Comparison of ENCODE assay signal across 43 cellular contexts in genomic region chr6:49955847-49956246, GRCh38. TPM values are rescaled to one million over a fixed set of nuclear protein-coding genes. Genes with fewer than 3 reads are reported as not detected.
"Had no signal": no experiment of that assay in that cellular context is flagged by ENCODE, and none has a peak within 500 bp of the region (broad histone marks: within the 10 kb centered on the region; RNA-seq: fewer than 3 reads in every experiment).

No MANE protein-coding gene starts in this region.

- H3K36me3 ChIP-seq: adrenal gland, ascending aorta, brain microvascular endothelial cell, breast epithelium, cardiac muscle cell had no signal

- H3K4me1 Mint-ChIP-seq: activated naive CD4-positive, alpha-beta T cell treated with anti-CD3 and anti-CD28 coated beads, Interleukin-2, amount 10 ng/mL, durations not matched to agents 7 days and 5 days; activated naive CD4-positive, alpha-beta T cell treated with anti-CD3 and anti-CD28 coated beads, Interleukin-2, amount 50 U/mL, for 24 hours; activated naive CD8-positive, alpha-beta T cell treated with anti-CD3 and anti-CD28 coated beads for 36 hours; activated naive CD8-positive, alpha-beta T cell treated with anti-CD3 and anti-CD28 coated beads, Interleukin-2, amount 10 ng/mL, durations not matched to agents 7 days and 5 days; activated naive CD8-positive, alpha-beta T cell treated with anti-CD3 and anti-CD28 coated beads, Interleukin-2, amount 50 U/mL, for 24 hours; activated T-helper 17 cell treated with anti-CD3 and anti-CD28 coated beads, Interleukin-2, amount 50 U/mL, for 72 hours; brain; central memory CD8-positive, alpha-beta T cell had no signal

- H3K27ac Mint-ChIP-seq: activated naive CD4-positive, alpha-beta T cell treated with anti-CD3 and anti-CD28 coated beads for 36 hours; activated naive CD4-positive, alpha-beta T cell treated with anti-CD3 and anti-CD28 coated beads, Interleukin-2, amount 10 ng/mL, durations not matched to agents 7 days and 5 days; activated naive CD4-positive, alpha-beta T cell treated with anti-CD3 and anti-CD28 coated beads, Interleukin-2, amount 50 U/mL, for 24 hours; activated naive CD4-positive, alpha-beta T cell treated with anti-CD3 and anti-CD28 coated beads, Interleukin-2, amount 50 U/mL, for 72 hours; activated naive CD8-positive, alpha-beta T cell; activated naive CD8-positive, alpha-beta T cell treated with anti-CD3 and anti-CD28 coated beads for 36 hours; activated naive CD8-positive, alpha-beta T cell treated with anti-CD3 and anti-CD28 coated beads, Interleukin-2, amount 10 ng/mL, durations not matched to agents 7 days and 5 days; activated naive CD8-positive, alpha-beta T cell treated with anti-CD3 and anti-CD28 coated beads, Interleukin-2, amount 50 U/mL, for 24 hours; activated T-cell treated with anti-CD3 and anti-CD28 coated beads, Interleukin-2, amount 50 U/mL, for 24 hours; activated T-cell treated with anti-CD3 and anti-CD28 coated beads, Interleukin-2, amount 50 U/mL, for 72 hours; activated T-helper 17 cell treated with anti-CD3 and anti-CD28 coated beads, Interleukin-2, amount 50 U/mL, for 72 hours; activated T-helper 2 cell treated with anti-CD3 and anti-CD28 coated beads, Interferon-gamma antibody, Interleukin-2, Interleukin-4, amounts not matched to agents 10 μg/mL and 5 μg/mL and 100 μg/mL, durations not matched to agents 14 hours and 24 hours and 36 hours; brain had no signal

- H3K4me3 Mint-ChIP-seq: activated naive CD4-positive, alpha-beta T cell treated with anti-CD3 and anti-CD28 coated beads for 36 hours; activated naive CD4-positive, alpha-beta T cell treated with anti-CD3 and anti-CD28 coated beads, Interleukin-2, amount 10 ng/mL, durations not matched to agents 7 days and 5 days; activated naive CD4-positive, alpha-beta T cell treated with anti-CD3 and anti-CD28 coated beads, Interleukin-2, amount 50 U/mL, for 24 hours; activated naive CD8-positive, alpha-beta T cell; activated naive CD8-positive, alpha-beta T cell treated with anti-CD3 and anti-CD28 coated beads for 36 hours; activated naive CD8-positive, alpha-beta T cell treated with anti-CD3 and anti-CD28 coated beads, Interleukin-2, amount 10 ng/mL, durations not matched to agents 7 days and 5 days; activated naive CD8-positive, alpha-beta T cell treated with anti-CD3 and anti-CD28 coated beads, Interleukin-2, amount 50 U/mL, for 24 hours; activated T-cell treated with anti-CD3 and anti-CD28 coated beads, Interleukin-2, amount 50 U/mL, for 24 hours; activated T-cell treated with anti-CD3 and anti-CD28 coated beads, Interleukin-2, amount 50 U/mL, for 4 hours; activated T-cell treated with anti-CD3 and anti-CD28 coated beads, Interleukin-2, amount 50 U/mL, for 72 hours; activated T-helper 17 cell treated with anti-CD3 and anti-CD28 coated beads, Interleukin-2, amount 50 U/mL, for 72 hours; brain; central memory CD8-positive, alpha-beta T cell had no signal

- H3K27me3 Mint-ChIP-seq: activated naive CD4-positive, alpha-beta T cell treated with anti-CD3 and anti-CD28 coated beads, Interleukin-2, amount 10 ng/mL, durations not matched to agents 7 days and 5 days; activated naive CD4-positive, alpha-beta T cell treated with anti-CD3 and anti-CD28 coated beads, Interleukin-2, amount 50 U/mL, for 24 hours; activated naive CD8-positive, alpha-beta T cell; activated naive CD8-positive, alpha-beta T cell treated with anti-CD3 and anti-CD28 coated beads for 36 hours; activated naive CD8-positive, alpha-beta T cell treated with anti-CD3 and anti-CD28 coated beads, Interleukin-2, amount 10 ng/mL, durations not matched to agents 7 days and 5 days; activated naive CD8-positive, alpha-beta T cell treated with anti-CD3 and anti-CD28 coated beads, Interleukin-2, amount 50 U/mL, for 24 hours; activated T-cell treated with anti-CD3 and anti-CD28 coated beads, Interleukin-2, amount 50 U/mL, for 24 hours; activated T-helper 17 cell treated with anti-CD3 and anti-CD28 coated beads, Interleukin-2, amount 50 U/mL, for 72 hours; central memory CD8-positive, alpha-beta T cell had no signal

- H3K4me1 ChIP-seq: adrenal gland, ascending aorta, body of pancreas, breast epithelium had no signal

- ATAC-seq: activated naive CD4-positive, alpha-beta T cell treated with anti-CD3 and anti-CD28 coated beads, Interleukin-2, amount 50 U/mL, for 72 hours; activated naive CD8-positive, alpha-beta T cell treated with anti-CD3 and anti-CD28 coated beads, Interleukin-2, amount 50 U/mL, for 24 hours; activated T-cell treated with anti-CD3 and anti-CD28 coated beads, Interleukin-2, amount 50 U/mL, for 4 hours; activated T-cell treated with anti-CD3 and anti-CD28 coated beads, Interleukin-2, amount 50 U/mL, for 72 hours; activated T-helper 17 cell treated with anti-CD3 and anti-CD28 coated beads, Interleukin-2, amount 50 U/mL, for 72 hours; body of pancreas had no signal

- DNase-seq: activated effector memory CD4-positive, alpha-beta T cell treated with anti-CD3 and anti-CD28 coated beads, Interleukin-2, amount 50 U/mL, for 16 hours; activated effector memory CD4-positive, alpha-beta T cell treated with Interleukin-2 at 50 U/mL for 16 hours; activated gamma-delta T cell; activated gamma-delta T cell treated with Interleukin-2 at 50 U/mL for 16 hours; activated naive CD4-positive, alpha-beta T cell; activated naive CD4-positive, alpha-beta T cell treated with anti-CD3 and anti-CD28 coated beads for 36 hours; activated naive CD4-positive, alpha-beta T cell treated with anti-CD3 and anti-CD28 coated beads, Interleukin-2, amount 10 ng/mL, durations not matched to agents 7 days and 5 days; activated naive CD4-positive, alpha-beta T cell treated with anti-CD3 and anti-CD28 coated beads, Interleukin-2, amount 50 U/mL, for 16 hours; activated naive CD4-positive, alpha-beta T cell treated with Interleukin-2 at 50 U/mL for 16 hours; activated naive CD8-positive, alpha-beta T cell treated with anti-CD3 and anti-CD28 coated beads for 36 hours; activated naive CD8-positive, alpha-beta T cell treated with anti-CD3 and anti-CD28 coated beads, Interleukin-2, amount 10 ng/mL, durations not matched to agents 7 days and 5 days; activated naive CD8-positive, alpha-beta T cell treated with anti-CD3 and anti-CD28 coated beads, Interleukin-2, amount 50 U/mL, for 24 hours; activated T-cell treated with anti-CD3 and anti-CD28 coated beads, Interleukin-2, amount 50 U/mL, for 1 hour; activated T-cell treated with anti-CD3 and anti-CD28 coated beads, Interleukin-2, amount 50 U/mL, for 24 hours; activated T-cell treated with anti-CD3 and anti-CD28 coated beads, Interleukin-2, amount 50 U/mL, for 4 hours; activated T-cell treated with anti-CD3 and anti-CD28 coated beads, Interleukin-2, amount 50 U/mL, for 48 hours; activated T-cell treated with anti-CD3 and anti-CD28 coated beads, Interleukin-2, amount 50 U/mL, for 72 hours; adrenal gland; amniotic stem cell; amygdala; anterior cingulate cortex; aorta; body of pancreas; brain microvascular endothelial cell; caudate nucleus; central memory CD4-positive, alpha-beta T cell; cerebellar nuclear complex had no signal

- H3K9me3 ChIP-seq: adrenal gland, ascending aorta, body of pancreas, breast epithelium had no signal

- H3K4me3 ChIP-seq: adrenal gland, ascending aorta, body of pancreas, breast epithelium, cardiac muscle cell had no signal

- H3K36me3 Mint-ChIP-seq: activated naive CD4-positive, alpha-beta T cell treated with anti-CD3 and anti-CD28 coated beads, Interleukin-2, amount 10 ng/mL, durations not matched to agents 7 days and 5 days; activated naive CD4-positive, alpha-beta T cell treated with anti-CD3 and anti-CD28 coated beads, Interleukin-2, amount 50 U/mL, for 24 hours; activated naive CD4-positive, alpha-beta T cell treated with anti-CD3 and anti-CD28 coated beads, Interleukin-2, amount 50 U/mL, for 72 hours; activated naive CD8-positive, alpha-beta T cell; activated naive CD8-positive, alpha-beta T cell treated with anti-CD3 and anti-CD28 coated beads for 36 hours; activated naive CD8-positive, alpha-beta T cell treated with anti-CD3 and anti-CD28 coated beads, Interleukin-2, amount 10 ng/mL, durations not matched to agents 7 days and 5 days; brain had no signal

- H3K9me3 Mint-ChIP-seq: activated naive CD4-positive, alpha-beta T cell treated with anti-CD3 and anti-CD28 coated beads, Interleukin-2, amount 10 ng/mL, durations not matched to agents 7 days and 5 days; activated naive CD8-positive, alpha-beta T cell treated with anti-CD3 and anti-CD28 coated beads, Interleukin-2, amount 10 ng/mL, durations not matched to agents 7 days and 5 days; activated naive CD8-positive, alpha-beta T cell treated with anti-CD3 and anti-CD28 coated beads, Interleukin-2, amount 50 U/mL, for 24 hours; activated T-helper 2 cell treated with anti-CD3 and anti-CD28 coated beads, Interferon-gamma antibody, Interleukin-2, Interleukin-4, amounts not matched to agents 10 μg/mL and 5 μg/mL and 100 μg/mL, durations not matched to agents 14 hours and 24 hours and 36 hours; brain had no signal

- FAIRE-seq: astrocyte, bronchial epithelial cell had no signal

- H3K27me3 ChIP-seq: adrenal gland, ascending aorta, body of pancreas, brain microvascular endothelial cell, breast epithelium, cardiac muscle cell had no signal

- H3K27ac ChIP-seq: adrenal gland, ascending aorta, body of pancreas, brain microvascular endothelial cell, breast epithelium, cardiac muscle cell had no signal

RNA-seq across cellular contexts. Expression of gene DEFB114, which starts 8.1 kb away (rescaled TPM):
- total RNA-seq: activated naive CD4-positive, alpha-beta T cell treated with anti-CD3 and anti-CD28 coated beads for 36 hours; activated naive CD4-positive, alpha-beta T cell treated with anti-CD3 and anti-CD28 coated beads, Interleukin-2, amount 50 U/mL, for 72 hours; activated naive CD8-positive, alpha-beta T cell treated with anti-CD3 and anti-CD28 coated beads for 36 hours; activated naive CD8-positive, alpha-beta T cell treated with anti-CD3 and anti-CD28 coated beads, Interleukin-2, amount 10 ng/mL, durations not matched to agents 7 days and 5 days; activated T-cell treated with anti-CD3 and anti-CD28 coated beads, Interleukin-2, amount 50 U/mL, for 4 hours; activated T-cell treated with anti-CD3 and anti-CD28 coated beads, Interleukin-2, amount 50 U/mL, for 72 hours; activated T-helper 17 cell treated with anti-CD3 and anti-CD28 coated beads, Interleukin-2, amount 50 U/mL, for 72 hours; activated T-helper 2 cell treated with anti-CD3 and anti-CD28 coated beads, Interferon-gamma antibody, Interleukin-2, Interleukin-4, amounts not matched to agents 10 μg/mL and 5 μg/mL and 100 μg/mL, durations not matched to agents 14 hours and 24 hours and 36 hours; adrenal gland; aorta; ascending aorta; astrocyte; body of pancreas; breast epithelium; bronchial epithelial cell; cardiac muscle cell; cardiac septum; cerebellum; chondrocyte had no signal
- polyA plus RNA-seq: adipose tissue, adrenal gland, aorta, cardiac muscle cell had no signal

RNA-seq across cellular contexts. Expression of gene DEFB113, which starts 13.6 kb away (rescaled TPM):
- total RNA-seq: activated naive CD4-positive, alpha-beta T cell treated with anti-CD3 and anti-CD28 coated beads for 36 hours; activated naive CD4-positive, alpha-beta T cell treated with anti-CD3 and anti-CD28 coated beads, Interleukin-2, amount 50 U/mL, for 72 hours; activated naive CD8-positive, alpha-beta T cell treated with anti-CD3 and anti-CD28 coated beads for 36 hours; activated naive CD8-positive, alpha-beta T cell treated with anti-CD3 and anti-CD28 coated beads, Interleukin-2, amount 10 ng/mL, durations not matched to agents 7 days and 5 days; activated T-cell treated with anti-CD3 and anti-CD28 coated beads, Interleukin-2, amount 50 U/mL, for 4 hours; activated T-cell treated with anti-CD3 and anti-CD28 coated beads, Interleukin-2, amount 50 U/mL, for 72 hours; activated T-helper 17 cell treated with anti-CD3 and anti-CD28 coated beads, Interleukin-2, amount 50 U/mL, for 72 hours; activated T-helper 2 cell treated with anti-CD3 and anti-CD28 coated beads, Interferon-gamma antibody, Interleukin-2, Interleukin-4, amounts not matched to agents 10 μg/mL and 5 μg/mL and 100 μg/mL, durations not matched to agents 14 hours and 24 hours and 36 hours; adrenal gland; aorta; ascending aorta; astrocyte; body of pancreas; breast epithelium; bronchial epithelial cell; cardiac muscle cell; cardiac septum; cerebellum; chondrocyte had no signal
- polyA plus RNA-seq: adipose tissue, adrenal gland, aorta, cardiac muscle cell had no signal
